ENCODE assay signal across 19 cellular contexts in the genomic region with DNA sequence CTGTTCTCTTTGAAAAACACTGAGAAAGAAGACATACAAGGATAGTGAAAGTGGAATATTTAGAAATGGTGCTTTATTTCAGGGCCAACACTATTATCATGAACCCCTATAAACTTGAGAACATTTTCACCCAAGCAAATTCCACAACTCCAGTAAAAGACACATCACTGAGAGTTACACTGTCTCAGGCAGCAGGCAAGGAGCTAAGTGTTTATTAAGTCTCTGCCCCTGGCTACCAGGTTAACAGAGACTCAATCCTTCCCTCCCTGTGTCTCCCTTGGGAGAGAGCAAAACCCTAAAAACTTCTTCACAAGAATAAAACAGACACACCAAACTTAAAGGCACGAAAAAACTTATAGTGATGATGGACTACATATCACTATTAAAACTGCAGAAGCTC. TPM values are rescaled to one million over a fixed set of nuclear protein-coding genes. Genes with fewer than 3 reads are reported as not detected.
"Had no signal": no experiment of that assay in that cellular context is flagged by ENCODE, and none has a peak within 500 bp of the region (broad histone marks: within the 10 kb centered on the region; RNA-seq: fewer than 3 reads in every experiment).

No MANE protein-coding gene starts in this region.

- DNase-seq: effector memory CD4-positive, alpha-beta T cell; heart left ventricle; hypothalamus; mammary epithelial cell; natural killer cell; occipital lobe; pancreas; right cardiac atrium; small intestine; stimulated activated CD4-positive, alpha-beta T cell treated with anti-CD3 and anti-CD28 coated beads, Interleukin-4, amount 100 ng/mL, for 1 hour; stimulated activated CD8-positive, alpha-beta memory T cell treated with anti-CD3 and anti-CD28 coated beads, Interleukin-4, amount 100 ng/mL, for 48 hours; stimulated activated naive CD8-positive, alpha-beta T cell treated with anti-CD3 and anti-CD28 coated beads, Interleukin-15, Interleukin-2, amounts not matched to agents 100 U/mL and 50 U/mL, for 24 hours; upper lobe of right lung had no signal

- H3K27ac ChIP-seq: heart left ventricle, pancreas, suprapubic skin, tibial nerve, upper lobe of right lung, vagina had no signal

- H3K4me1 ChIP-seq: pancreas, suprapubic skin, tibial nerve, upper lobe of right lung, vagina had no signal

- H3K9me3 Mint-ChIP-seq: natural killer cell; stimulated activated effector memory CD8-positive, alpha-beta T cell treated with anti-CD3 and anti-CD28 coated beads, Interleukin-12 subunit alpha, Interleukin-12 subunit beta, amount 100 ng/mL, for 72 hours had no signal

- H3K36me3 ChIP-seq: pancreas, suprapubic skin, tibial nerve, upper lobe of right lung, vagina had no signal

- H3K27ac Mint-ChIP-seq: natural killer cell; progenitor cell of endocrine pancreas; stimulated activated effector memory CD8-positive, alpha-beta T cell treated with anti-CD3 and anti-CD28 coated beads, Interleukin-12 subunit alpha, Interleukin-12 subunit beta, amount 100 ng/mL, for 72 hours had no signal

- H3K4me3 Mint-ChIP-seq: natural killer cell; stimulated activated effector memory CD8-positive, alpha-beta T cell treated with anti-CD3 and anti-CD28 coated beads, Interleukin-12 subunit alpha, Interleukin-12 subunit beta, amount 100 ng/mL, for 72 hours had no signal

- H3K27me3 ChIP-seq: heart left ventricle, pancreas, suprapubic skin, tibial nerve, upper lobe of right lung, vagina had no signal

- H3K36me3 Mint-ChIP-seq: natural killer cell; stimulated activated effector memory CD8-positive, alpha-beta T cell treated with anti-CD3 and anti-CD28 coated beads, Interleukin-12 subunit alpha, Interleukin-12 subunit beta, amount 100 ng/mL, for 72 hours had no signal

- H3K9me3 ChIP-seq: heart left ventricle, pancreas, suprapubic skin, tibial nerve, upper lobe of right lung, vagina had no signal

- H3K4me3 ChIP-seq: heart left ventricle, pancreas, suprapubic skin, tibial nerve, upper lobe of right lung, vagina had no signal

- H3K27me3 Mint-ChIP-seq: progenitor cell of endocrine pancreas had no signal

- H3K4me1 Mint-ChIP-seq: natural killer cell; stimulated activated effector memory CD8-positive, alpha-beta T cell treated with anti-CD3 and anti-CD28 coated beads, Interleukin-12 subunit alpha, Interleukin-12 subunit beta, amount 100 ng/mL, for 72 hours had no signal

RNA-seq across cellular contexts. Expression of a gene that starts 18.5 kb away (rescaled TPM):
- total RNA-seq: glomerular endothelial cell had no signal
- polyA plus RNA-seq: mammary epithelial cell had no signal
